29 cellular contexts compared by ENCODE assay signal in the genomic region with DNA sequence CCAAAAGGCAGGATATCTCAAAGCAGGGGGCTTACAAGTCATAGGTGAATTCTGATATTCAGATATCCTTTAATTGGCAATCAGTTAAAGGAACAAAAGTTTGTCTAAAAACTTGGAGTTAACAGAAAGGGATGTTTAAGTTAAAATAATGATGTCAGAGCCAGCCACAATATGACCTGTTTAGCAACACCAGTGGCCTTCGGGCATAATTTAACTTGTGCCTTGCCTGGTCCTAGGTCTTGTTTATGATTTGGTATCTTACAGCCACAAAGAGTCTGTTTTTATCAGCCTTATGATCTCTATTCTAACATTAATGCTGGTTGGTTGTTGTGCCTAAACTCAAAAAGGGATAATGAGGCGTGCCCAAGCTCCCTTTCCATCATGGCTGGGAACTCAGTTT.
"Had no signal": no experiment of that assay in that cellular context is flagged by ENCODE, and none has a peak within 500 bp of the region (broad histone marks: within the 10 kb centered on the region; RNA-seq: fewer than 3 reads in every experiment).

No MANE protein-coding gene starts in this region.

- H3K27me3 ChIP-seq: body of pancreas, breast epithelium, MG63, Peyer's patch, SJCRH30 had no signal

- H3K4me3 ChIP-seq: body of pancreas, breast epithelium, MG63, Peyer's patch, SJCRH30, SK-N-MC had no signal

- H3K27ac ChIP-seq: body of pancreas, Peyer's patch, SJCRH30, SK-N-MC had no signal

- H3K36me3 ChIP-seq: breast epithelium, MG63, Peyer's patch, SJCRH30 had no signal

- DNase-seq: activated CD4-positive, alpha-beta T cell treated with anti-CD3 and anti-CD28 coated beads, Interleukin-2, amount 10 ng/mL, durations not matched to agents 24 days and 14 days; activated CD4-positive, alpha-beta T cell treated with anti-CD3 and anti-CD28 coated beads, Interleukin-2, amount 50 U/mL, for 4 hours; activated CD8-positive, alpha-beta T cell treated with anti-CD3 and anti-CD28 coated beads for 36 hours; activated effector memory CD4-positive, alpha-beta T cell treated with anti-CD3 and anti-CD28 coated beads, Interleukin-2, amount 50 U/mL, for 16 hours; activated naive CD4-positive, alpha-beta T cell; activated naive CD4-positive, alpha-beta T cell treated with anti-CD3 and anti-CD28 coated beads, Interleukin-2, amount 50 U/mL, for 16 hours; activated naive CD8-positive, alpha-beta T cell treated with anti-CD3 and anti-CD28 coated beads for 36 hours; activated T-cell treated with anti-CD3 and anti-CD28 coated beads, Interleukin-2, amount 50 U/mL, for 1 hour; activated T-cell treated with anti-CD3 and anti-CD28 coated beads, Interleukin-2, amount 50 U/mL, for 72 hours; body of pancreas; Karpas-422; MG63; NCI-H1048; NCI-H1105 treated with DMSO at 0.1 percent for 48 hours; NCI-H1436; NCI-H1694; NCI-H1930; NCI-H2081 treated with DMSO at 0.1 percent for 48 hours; NCI-H226; NCI-H446 treated with DMSO at 0.1 percent for 48 hours; NCI-H524; PC-3; Peyer's patch; SHP77; SJCRH30 had no signal

- FAIRE-seq: astrocyte, TTC549 had no signal
